22 cellular contexts compared by ENCODE assay signal in genomic region chr9:126652140-126652558, GRCh38. TPM values are rescaled to one million over a fixed set of nuclear protein-coding genes. Genes with fewer than 3 reads are reported as not detected.
DNase-seq lines count a peak whose midpoint lies in the region; ATAC-seq, FAIRE-seq and TF ChIP-seq lines count a peak whose summit lies in the region.
"Had no signal": no experiment of that assay in that cellular context is flagged by ENCODE, and none has a peak within 500 bp of the region (broad histone marks: within the 10 kb centered on the region; RNA-seq: fewer than 3 reads in every experiment).

No MANE protein-coding gene starts in this region.

- peaks cover 32% of the 10 kb centered on the region for H3K27me3 Mint-ChIP-seq in type B pancreatic cell
- H3K27me3 Mint-ChIP-seq in activated naive CD4-positive, alpha-beta T cell treated with anti-CD3 and anti-CD28 coated beads for 36 hours (ENCODE audit: low read depth), result peaks cover 53% of the 10 kb centered on the region

- no peaks in the 10 kb centered on the region for H3K9me1 ChIP-seq in K562 (ENCODE audit: control insufficient read depth, insufficient read depth, low read length)

- TF ChIP-seq RAD21 in K562 (CRISPR knock-in tag; conservative IDR thresholded peaks at IDR 0.05 in 1 of 2, IDR thresholded peaks at IDR 0.05 in 1 of 2), result no peak
- no peak for TF ChIP-seq RAD21 in HepG2 (CRISPR knock-in tag; IDR thresholded peaks at IDR 0.05)

- H3K4me3 Mint-ChIP-seq in type B pancreatic cell, result peak overlapping the region; percentile 55
- H3K4me3 Mint-ChIP-seq in activated naive CD4-positive, alpha-beta T cell treated with anti-CD3 and anti-CD28 coated beads for 36 hours, result no peak overlapping the region
- H3K4me3 Mint-ChIP-seq: activated T-cell treated with anti-CD3 and anti-CD28 coated beads, Interleukin-2, amount 50 U/mL, for 24 hours; central memory CD8-positive, alpha-beta T cell; naive thymus-derived CD4-positive, alpha-beta T cell; T-helper 2 cell treated with Interferon-gamma antibody and Interleukin-4, amounts not matched to agents 5 μg/mL and 100 μg/mL, for 36 hours had no signal

- H3K27ac ChIP-seq in K562 (ENCODE audit: extremely low read depth, low read depth, low read length), result no peak overlapping the region
- no peak overlapping the region for H3K27ac ChIP-seq in HepG2 (ENCODE audit: extremely low read length, insufficient read depth, low read length)
- H3K27ac ChIP-seq: foreskin keratinocyte, upper lobe of left lung had no signal

- POLR2A ChIA-PET in K562 (lab: Yijun Ruan, JAX) (interaction anchor here (0.8 kb wide), 1 partner anchor 23 kb away, joined by 4 read pairs; no protein-coding TSS in a partner anchor), HepG2 (lab: Yijun Ruan, JAX) (no interaction called here)

- DNase-seq in NCI-H2196 (lab: John Stamatoyannopoulos, UW; ENCODE audit: unreplicated experiment), result peak; percentile 4
- DNase-seq in NCI-H2196 treated with DMSO at 0.1 percent for 48 hours (lab: John Stamatoyannopoulos, UW; ENCODE audit: unreplicated experiment), result no peak
- peak in 2 of 4 experiments; percentile 36 to 39 for DNase-seq in K562 (ENCODE audit: extremely low read depth in 1 of 4, low spot score in 3 of 4)
- DNase-seq in mucosa of descending colon, result peak; percentile 78 to 82 (median 79)
- DNase-seq in type B pancreatic cell (ENCODE audit: extremely low spot score, unreplicated experiment), result no peak
- no peak for DNase-seq in amniotic stem cell (lab: John Stamatoyannopoulos, UW)
- DNase-seq in activated naive CD4-positive, alpha-beta T cell treated with anti-CD3 and anti-CD28 coated beads for 36 hours, result no peak
- no peak for DNase-seq in HepG2 (ENCODE audit: low spot score)
- DNase-seq: activated naive CD4-positive, alpha-beta T cell; activated T-cell treated with anti-CD3 and anti-CD28 coated beads, Interleukin-2, amount 50 U/mL, for 24 hours; erythroblast; foreskin keratinocyte; naive thymus-derived CD4-positive, alpha-beta T cell; NCI-H1436 treated with DMSO at 0.1 percent for 48 hours; NCI-H446; SK-N-SH; stimulated activated naive CD4-positive, alpha-beta T cell treated with Interleukin-2 at 50 U/mL for 16 hours had no signal

- ATAC-seq in K562 (no peak), mucosa of descending colon (peak; percentile 87), HepG2 (no peak)
- ATAC-seq: foreskin keratinocyte; HCT116; naive thymus-derived CD4-positive, alpha-beta T cell had no signal

- WGBS in K562 (ENCODE audit: insufficient coverage, low coverage, missing lambda C conversion rate), result 2% methylated on average over 13 of the region's 17 CpGs
- WGBS in HepG2 (ENCODE audit: low lambda C conversion rate), result 0% methylated on average over 8 of the region's 17 CpGs

- H3K9me3 ChIP-seq in K562 (replicated peaks; ENCODE audit: control insufficient read depth, insufficient read depth, low read depth, low read length), result no peaks in the 10 kb centered on the region
- no peaks in the 10 kb centered on the region for H3K9me3 ChIP-seq in mucosa of descending colon
- H3K9me3 ChIP-seq in HepG2 (ENCODE audit: low read length), result no peaks in the 10 kb centered on the region
- H3K9me3 ChIP-seq: SK-N-SH, upper lobe of left lung had no signal

- TF ChIP-seq POLR2A in K562 (conservative IDR thresholded peaks at IDR 0.05), result no peak
- no peak for TF ChIP-seq POLR2A in HepG2 (IDR thresholded peaks at IDR 0.05; ENCODE audit: insufficient read depth in 1 of 2, low read depth in 2 of 2, low read length in 2 of 2)

- TF ChIP-seq EP300 in K562 (IDR thresholded peaks at IDR 0.05; ENCODE audit: low read length) (no peak), HepG2 (IDR thresholded peaks at IDR 0.05; ENCODE audit: low read depth in 2 of 2, low read length in 2 of 2) (no peak), HepG2 (CRISPR knock-in tag; IDR thresholded peaks at IDR 0.05; ENCODE audit: borderline replicate concordance) (no peak)

- H3K4me1 Mint-ChIP-seq in type B pancreatic cell (ENCODE audit: unreplicated experiment), result peaks cover 45% of the 10 kb centered on the region
- H3K4me1 Mint-ChIP-seq in activated naive CD4-positive, alpha-beta T cell treated with anti-CD3 and anti-CD28 coated beads for 36 hours (ENCODE audit: low read depth), result no peaks in the 10 kb centered on the region
- H3K4me1 Mint-ChIP-seq: central memory CD8-positive, alpha-beta T cell; naive thymus-derived CD4-positive, alpha-beta T cell had no signal

- CTCF ChIA-PET in K562 (lab: Yijun Ruan, JAX; ENCODE audit: low intra/inter-chr PET ratio), result no interaction called here
- CTCF ChIA-PET in activated naive CD4-positive, alpha-beta T cell treated with anti-CD3 and anti-CD28 coated beads for 36 hours (lab: Charles Lee), result no interaction called here
- CTCF ChIA-PET in HepG2 (lab: Yijun Ruan, JAX; ENCODE audit: low intra/inter-chr PET ratio, low total read pairs), result no interaction called here

- H3K9ac ChIP-seq in K562 (ENCODE audit: insufficient read depth in 1 of 2, low read depth in 2 of 2, low read length in 2 of 2), result no peak overlapping the region; a peak in 1 of 4 replicates
- no peak overlapping the region for H3K9ac ChIP-seq in HepG2 (ENCODE audit: insufficient read depth, low read depth, low read length)
- H3K9ac ChIP-seq: SK-N-SH had no signal

- in situ Hi-C loops in K562 (cut with MboI) (no loop called here), HepG2 (cut with HindIII; ENCODE audit: extremely low pct_ligation_motif_present, low pct_unique_long_range_greater_than_20kb) (no loop called here)

- H3K4me3 ChIP-seq in K562 (no peak overlapping the region), mucosa of descending colon (no peak overlapping the region), HepG2 (replicated peaks in 1 of 3; ENCODE audit: insufficient read depth in 1 of 3, low read depth in 2 of 3, low read length in 3 of 3) (no peak overlapping the region)
- H3K4me3 ChIP-seq: upper lobe of left lung had no signal

- intact Hi-C loops in K562 (cut with micrococcal nuclease) (no loop called here), mucosa of descending colon (cut with DNase I, micrococcal nuclease) (no loop called here), HepG2 (cut with micrococcal nuclease; ENCODE audit: unreplicated experiment) (no loop called here)
- intact Hi-C loops in activated naive CD4-positive, alpha-beta T cell treated with anti-CD3 and anti-CD28 coated beads for 36 hours (cut with micrococcal nuclease), result no loop called here

- H3K4me1 ChIP-seq in K562 (replicated peaks in 1 of 2; ENCODE audit: control insufficient read depth in 2 of 2, insufficient read depth in 2 of 2, low read length in 2 of 2) (peaks cover 0 to 9% of the 10 kb centered on the region in 2 experiments; a peak in 2 of 5 replicates), mucosa of descending colon (ENCODE audit: low read depth) (peaks cover 20% of the 10 kb centered on the region), HepG2 (ENCODE audit: insufficient read depth, low read length) (no peaks in the 10 kb centered on the region)
- H3K4me1 ChIP-seq: foreskin keratinocyte had no signal

- no peak overlapping the region for H3K4me2 ChIP-seq in K562 (ENCODE audit: insufficient read depth, low read length)
- H3K4me2 ChIP-seq in HepG2 (ENCODE audit: low read depth, low read length), result no peak overlapping the region
- H3K4me2 ChIP-seq: SK-N-SH had no signal

- no peaks in the 10 kb centered on the region for H3K9me3 Mint-ChIP-seq in type B pancreatic cell
- H3K9me3 Mint-ChIP-seq in activated naive CD4-positive, alpha-beta T cell treated with anti-CD3 and anti-CD28 coated beads for 36 hours, result no peaks in the 10 kb centered on the region
- H3K9me3 Mint-ChIP-seq: activated T-cell treated with anti-CD3 and anti-CD28 coated beads, Interleukin-2, amount 50 U/mL, for 24 hours; central memory CD8-positive, alpha-beta T cell; naive thymus-derived CD4-positive, alpha-beta T cell; T-helper 2 cell treated with Interferon-gamma antibody and Interleukin-4, amounts not matched to agents 5 μg/mL and 100 μg/mL, for 36 hours had no signal

- peaks cover 0 to 57% of the 10 kb centered on the region in 2 experiments; a peak in 4 of 5 replicates for H3K27me3 ChIP-seq in K562 (ENCODE audit: control insufficient read depth in 2 of 2, insufficient read depth in 2 of 2, low read length in 2 of 2)
- H3K27me3 ChIP-seq in HepG2 (ENCODE audit: control insufficient read depth in 1 of 2, insufficient read depth in 2 of 2, low read length in 2 of 2), result peaks cover 17 to 84% of the 10 kb centered on the region in 2 experiments

- TF ChIP-seq CTCF in K562 (IDR thresholded peaks at IDR 0.05 in 2 of 3, conservative IDR thresholded peaks at IDR 0.05 in 1 of 3; ENCODE audit: insufficient read depth in 2 of 3, low read depth in 1 of 3, low read length in 3 of 3) (no peak), mucosa of descending colon (IDR thresholded peaks at IDR 0.05) (no peak), type B pancreatic cell (conservative IDR thresholded peaks at IDR 0.05) (no peak), HepG2 (CRISPR knock-in tag; IDR thresholded peaks at IDR 0.05) (no peak)

- H4K20me1 ChIP-seq in K562 (replicated peaks; ENCODE audit: control insufficient read depth, insufficient read depth, low read length), result peaks cover 3% of the 10 kb centered on the region; the same call in 1 of the 2 replicates
- no peaks in the 10 kb centered on the region for H4K20me1 ChIP-seq in HepG2 (ENCODE audit: insufficient read depth, low read length)

- no TSS peak for BruUV-seq in K562 (replicated peaks; lab: Mats Ljungman, UMichigan)
- no TSS peak for BruUV-seq in HepG2 (replicated peaks; lab: Mats Ljungman, UMichigan)

- H3K36me3 ChIP-seq in K562 (ENCODE audit: control insufficient read depth, insufficient read depth, low read length) (no peaks in the 10 kb centered on the region), mucosa of descending colon (ENCODE audit: low read depth) (no peaks in the 10 kb centered on the region), HepG2 (replicated peaks in 1 of 2; ENCODE audit: control insufficient read depth in 1 of 2, insufficient read depth in 2 of 2, low read length in 2 of 2) (no peaks in the 10 kb centered on the region)
- H3K36me3 ChIP-seq: upper lobe of left lung had no signal

- FAIRE-seq in K562 (lab: Jason Lieb, UNC), result no peak
- FAIRE-seq in HepG2 (lab: Jason Lieb, UNC), result no peak

- H3K79me2 ChIP-seq in K562 (ENCODE audit: control insufficient read depth, insufficient read depth, low read length), result no peaks in the 10 kb centered on the region
- no peaks in the 10 kb centered on the region for H3K79me2 ChIP-seq in HepG2 (ENCODE audit: insufficient read depth, low read length)

- H3K27ac Mint-ChIP-seq in type B pancreatic cell, result peak overlapping the region; percentile 65
- no peak overlapping the region for H3K27ac Mint-ChIP-seq in activated naive CD4-positive, alpha-beta T cell treated with anti-CD3 and anti-CD28 coated beads for 36 hours
- H3K27ac Mint-ChIP-seq: activated T-cell treated with anti-CD3 and anti-CD28 coated beads, Interleukin-2, amount 50 U/mL, for 24 hours; T-helper 2 cell treated with Interferon-gamma antibody and Interleukin-4, amounts not matched to agents 5 μg/mL and 100 μg/mL, for 36 hours had no signal

- H2AFZ ChIP-seq in K562 (ENCODE audit: low read depth, low read length) (no peak overlapping the region), HepG2 (ENCODE audit: low read length) (no peak overlapping the region)

- H3K36me3 Mint-ChIP-seq in type B pancreatic cell, result no peaks in the 10 kb centered on the region
- no peaks in the 10 kb centered on the region for H3K36me3 Mint-ChIP-seq in activated naive CD4-positive, alpha-beta T cell treated with anti-CD3 and anti-CD28 coated beads for 36 hours (ENCODE audit: low read depth)
- H3K36me3 Mint-ChIP-seq: naive thymus-derived CD4-positive, alpha-beta T cell had no signal

RNA-seq across cellular contexts. Expression of gene LMX1B, which starts 38.4 kb away (rescaled TPM):
- not detected in 2 replicates for total RNA-seq in K562 (2011; cell fraction: chromatin; rRNA removed; ENCODE audit: low replicate concordance)
- not detected in 2 replicates for total RNA-seq in K562 (2011; cell fraction: nucleolus; rRNA removed)
- not detected in 2 replicates for total RNA-seq in K562 (2011; cell fraction: nucleoplasm; rRNA removed)
- total RNA-seq in K562 (2014; rRNA removed) (not detected in 2 replicates), K562 (2014; rRNA removed; fragmentation: Illumina TruSeq; extraction: Trizol) (not detected in 2 replicates), K562 (2015; rRNA removed; fragmentation: Illumina TruSeq; extraction: Trizol) (not detected in 2 replicates), K562 (2021) (not detected in 2 replicates), mucosa of descending colon (under 1 TPM in 2 of 3 donors, not detected in 1; 0.14 to 0.51 TPM), type B pancreatic cell (ENCODE audit: low replicate concordance) (13.6 and 33.6 TPM in 2 replicates), HepG2 (2016; rRNA removed; fragmentation: Illumina TruSeq; extraction: Trizol) (not detected in 2 replicates)
- polyA plus RNA-seq in K562 (2011; rRNA removed) (not detected in 2 replicates), K562 (2014; fragmentation: Illumina TruSeq; extraction: Trizol) (not detected in 2 replicates), K562 (2014; fragmentation: Nextera tagmentation; extraction: Ambion mirVana) (not detected), K562 (2014; rRNA removed) (not detected in 2 replicates), HepG2 (2011; rRNA removed) (not detected in 2 replicates)
- polyA plus RNA-seq in K562 (2011; cell fraction: cytosol; rRNA removed), result not detected in 2 replicates
- not detected in 2 replicates for polyA plus RNA-seq in K562 (2011; cell fraction: nucleus; rRNA removed)
- polyA plus RNA-seq in K562 (2012), result not detected in 2 replicates
- not detected in 2 replicates for polyA minus RNA-seq in K562 (2011; rRNA and poly(A)+ RNA removed)
- polyA minus RNA-seq in K562 (2011; cell fraction: cytosol; rRNA and poly(A)+ RNA removed), result not detected in 2 replicates
- not detected in 2 replicates for polyA minus RNA-seq in K562 (2011; cell fraction: nucleus; rRNA and poly(A)+ RNA removed)
- total RNA-seq in activated naive CD4-positive, alpha-beta T cell treated with anti-CD3 and anti-CD28 coated beads for 36 hours, result not detected
- total RNA-seq in HepG2 (2016; cell fraction: cytosol; rRNA removed; fragmentation: Illumina TruSeq; extraction: Trizol; ENCODE audit: low read depth), result not detected in 2 replicates
- total RNA-seq in HepG2 (2016; cell fraction: insoluble cytoplasmic fraction; rRNA removed; fragmentation: Illumina TruSeq; extraction: Trizol), result not detected in 2 replicates
- total RNA-seq in HepG2 (2016; cell fraction: membrane; rRNA removed; fragmentation: Illumina TruSeq; extraction: Trizol), result not detected in 2 replicates
- total RNA-seq in HepG2 (2016; cell fraction: nucleus; rRNA removed; fragmentation: Illumina TruSeq; extraction: Trizol), result not detected in 2 replicates
- polyA plus RNA-seq in HepG2 (2011; cell fraction: cytosol; rRNA removed), result 0.04 TPM in 1 of 2 replicates, not detected in the other
- polyA plus RNA-seq in HepG2 (2011; cell fraction: nucleus; rRNA removed), result 0.03 TPM in 1 of 2 replicates, not detected in the other
- not detected in 2 replicates for polyA plus RNA-seq in HepG2 (2012)
- not detected in 2 replicates for polyA plus RNA-seq in HepG2 (2016; cell fraction: cytosol; fragmentation: Illumina TruSeq; extraction: Trizol; ENCODE audit: low read depth)
- 0.03 TPM in 1 of 2 replicates, not detected in the other for polyA plus RNA-seq in HepG2 (2016; cell fraction: insoluble cytoplasmic fraction; fragmentation: Illumina TruSeq; extraction: Trizol; ENCODE audit: low read depth)
- polyA plus RNA-seq in HepG2 (2016; cell fraction: membrane; fragmentation: Illumina TruSeq; extraction: Trizol; ENCODE audit: low read depth), result 0.16 TPM in 1 of 2 replicates, not detected in the other
- polyA plus RNA-seq in HepG2 (2016; cell fraction: nucleus; fragmentation: Illumina TruSeq; extraction: Trizol; ENCODE audit: insufficient read depth, low read depth), result not detected in 2 replicates
- 0.06 TPM in 1 of 2 replicates, not detected in the other for polyA minus RNA-seq in HepG2 (2011; rRNA and poly(A)+ RNA removed; ENCODE audit: low replicate concordance)
- polyA minus RNA-seq in HepG2 (2011; cell fraction: cytosol; rRNA and poly(A)+ RNA removed), result not detected in 2 replicates
- polyA minus RNA-seq in HepG2 (2011; cell fraction: nucleus; rRNA and poly(A)+ RNA removed), result not detected in 2 replicates
- total RNA-seq: lung microvascular endothelial cell; naive thymus-derived CD4-positive, alpha-beta T cell had no signal
- polyA plus RNA-seq: naive thymus-derived CD4-positive, alpha-beta T cell; SK-N-SH had no signal

Comparison
In these comparisons a context has a peak if more than half of its experiments do, and no peak if none do; other contexts are left out.
1. DNase-seq: peak in NCI-H2196 (single experiment) and mucosa of descending colon (3 of 3); none in NCI-H2196 treated with DMSO at 0.1 percent for 48 hours (single experiment), type B pancreatic cell (single experiment), amniotic stem cell (single experiment), activated naive CD4-positive, alpha-beta T cell treated with anti-CD3 and anti-CD28 coated beads for 36 hours (single experiment) and HepG2 (single experiment).